8 cellular contexts compared by ENCODE assay signal in the genomic region with DNA sequence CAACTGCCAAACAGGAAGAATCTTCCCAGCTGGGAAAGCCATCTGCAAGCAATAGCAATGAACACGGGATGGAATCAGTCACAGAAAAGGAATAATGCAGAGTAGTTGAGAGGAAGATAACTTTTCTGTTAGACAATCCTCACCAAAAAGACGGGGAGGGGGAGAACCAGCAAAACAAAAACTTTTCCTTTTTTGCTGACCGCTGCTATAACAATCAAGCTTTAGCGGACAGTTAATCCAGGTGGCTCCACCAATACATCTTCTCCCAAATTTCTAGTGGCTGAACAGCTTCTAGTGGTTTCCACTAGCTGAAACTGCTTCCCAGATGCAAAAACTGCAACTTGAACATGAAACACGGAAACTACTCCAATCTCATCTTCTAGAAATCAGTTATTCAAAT. TPM values are rescaled to one million over a fixed set of nuclear protein-coding genes. Genes with fewer than 3 reads are reported as not detected.
DNase-seq lines count a peak whose midpoint lies in the region; ATAC-seq, FAIRE-seq and TF ChIP-seq lines count a peak whose summit lies in the region.

No MANE protein-coding gene starts in this region.

- FAIRE-seq in GM12892 (lab: Jason Lieb, UNC): peak; percentile 44

- ATAC-seq in T-helper 17 cell: no peak
- no peak for ATAC-seq in gastrocnemius medialis
- no peak for ATAC-seq in HG03520 (IDR thresholded peaks at IDR 0.05; ENCODE audit: unreplicated experiment)
- no peak for ATAC-seq in HG02981 (IDR thresholded peaks at IDR 0.05; ENCODE audit: unreplicated experiment)

- no peaks in the 10 kb centered on the region for H3K27me3 Mint-ChIP-seq in T-helper 17 cell

- DNase-seq in GM12892 (ENCODE audit: insufficient read length): no peak
- DNase-seq in T-helper 17 cell: no peak
- DNase-seq in fibroblast of villous mesenchyme (ENCODE audit: low read depth): no peak
- DNase-seq in gastrocnemius medialis: no peak
- DNase-seq in stimulated activated CD4-positive, alpha-beta T cell treated with anti-CD3 and anti-CD28 coated beads, Interleukin-15, amount 100 ng/mL, for 24 hours: no peak
- DNase-seq in NCI-H446 treated with DMSO at 0.1 percent for 48 hours (lab: John Stamatoyannopoulos, UW): no peak

- H3K4me3 ChIP-seq in fibroblast of villous mesenchyme (ENCODE audit: low read depth, low read length): peak overlapping the region; percentile 95
- H3K4me3 ChIP-seq in gastrocnemius medialis: peak overlapping the region; percentile 80 to 99 (median 93)

- in situ Hi-C loops in gastrocnemius medialis (cut with MboI; ENCODE audit: low sequenced_read_pairs in 4 of 4): loop anchor here in 1 of 4 donors (10.0 kb wide), 1 partner anchor 88 kb away; a partner anchor contains a TSS

- H3K4me1 Mint-ChIP-seq in T-helper 17 cell: peaks cover 33% of the 10 kb centered on the region

- intact Hi-C loops in gastrocnemius medialis (cut with DNase I; ENCODE audit: low total_unique reads): loop anchor here (2.0 to 5.0 kb wide), 2 partner anchors 38 to 171 kb away; a partner anchor contains a TSS

- H3K27ac Mint-ChIP-seq in T-helper 17 cell: peak overlapping the region; percentile 88

- H3K4me1 ChIP-seq in gastrocnemius medialis: peaks cover 64 to 65% of the 10 kb centered on the region in 2 donors

- TF ChIP-seq CTCF in fibroblast of villous mesenchyme (IDR thresholded peaks at IDR 0.05; ENCODE audit: insufficient read depth, low read depth, low read length): no peak
- TF ChIP-seq CTCF in gastrocnemius medialis (IDR thresholded peaks at IDR 0.05 in 4 of 5, conservative IDR thresholded peaks at IDR 0.05 in 1 of 5): no peak

- H3K27ac ChIP-seq in gastrocnemius medialis: peak overlapping the region; percentile 92 to 98 (median 96)

- H3K9me3 ChIP-seq in T-helper 17 cell (ENCODE audit: control insufficient read depth, low read length, poor library complexity, severe bottlenecking) (no peaks in the 10 kb centered on the region), gastrocnemius medialis (no peaks in the 10 kb centered on the region)

- H3K36me3 ChIP-seq in gastrocnemius medialis: no peaks in the 10 kb centered on the region

- H3K36me3 Mint-ChIP-seq in T-helper 17 cell (ENCODE audit: low read depth): peaks cover 2% of the 10 kb centered on the region

- H3K4me3 Mint-ChIP-seq in T-helper 17 cell: peak overlapping the region; percentile 94

- TF ChIP-seq POLR2A in GM12892 (IDR thresholded peaks at IDR 0.05; ENCODE audit: low read depth, low read length) (no peak), gastrocnemius medialis (IDR thresholded peaks at IDR 0.05) (no peak)

- H3K27me3 ChIP-seq in gastrocnemius medialis: no peaks in the 10 kb centered on the region

RNA-seq across cellular contexts. Expression of a gene that starts 1.0 kb away (rescaled TPM):
- 14.9 TPM for polyA plus RNA-seq in GM12892 (2012; ENCODE audit: missing spikeins)
- total RNA-seq in T-helper 17 cell (10 to 100 TPM; 10.3 to 17.2 TPM), fibroblast of villous mesenchyme (19.6 and 21.6 TPM in 2 replicates), gastrocnemius medialis (100 to 1,000 TPM in 2 of 4 donors, 10 to 100 TPM in 2; 70.6 to 131 (median 90.9) TPM)

RNA-seq across cellular contexts. Expression of a gene that starts 40.2 kb away (rescaled TPM):
- 0.32 TPM for polyA plus RNA-seq in GM12892 (2012; ENCODE audit: missing spikeins)
- total RNA-seq in T-helper 17 cell (1 to 10 TPM; 4.9 to 8.4 TPM), fibroblast of villous mesenchyme (2.6 and 3.0 TPM in 2 replicates), gastrocnemius medialis (10 to 100 TPM; 10.1 to 21.2 (median 15.5) TPM)
